Comparison of ENCODE assay signal across 16 cellular contexts in the genomic region with DNA sequence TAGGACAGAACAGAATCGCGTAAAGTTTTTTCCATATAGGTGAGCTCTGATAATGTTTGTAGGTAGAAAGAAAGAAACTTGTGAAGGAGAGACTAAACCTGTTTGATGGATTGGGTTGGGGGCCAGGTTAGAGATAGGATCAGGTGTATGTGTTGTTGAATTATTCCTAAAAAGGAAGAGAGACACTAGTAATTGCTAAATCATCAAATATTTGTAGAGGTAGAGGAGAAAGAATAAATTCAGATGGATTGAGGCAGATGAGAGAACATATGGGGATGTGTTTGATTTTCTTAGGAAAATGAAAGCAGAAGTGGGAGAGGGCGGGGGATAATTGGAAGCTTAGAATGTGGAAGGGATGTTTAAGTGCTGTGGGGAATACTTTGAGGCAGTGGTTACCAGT. TPM values are rescaled to one million over a fixed set of nuclear protein-coding genes. Genes with fewer than 3 reads are reported as not detected.
DNase-seq lines count a peak whose midpoint lies in the region; ATAC-seq, FAIRE-seq and TF ChIP-seq lines count a peak whose summit lies in the region.
"Had no signal": no experiment of that assay in that cellular context is flagged by ENCODE, and none has a peak within 500 bp of the region (broad histone marks: within the 10 kb centered on the region; RNA-seq: fewer than 3 reads in every experiment).

No MANE protein-coding gene starts in this region.

- H3K9me2 ChIP-seq in OCI-LY7 (ENCODE audit: insufficient read depth, low read length), result no peaks in the 10 kb centered on the region

- H2BK120ac ChIP-seq in IMR-90 (ENCODE audit: low read depth, low read length), result no peak overlapping the region

- in situ Hi-C loops in HepG2 (cut with HindIII; ENCODE audit: extremely low pct_ligation_motif_present, low pct_unique_long_range_greater_than_20kb), result no loop called here
- in situ Hi-C loops in IMR-90 (cut with MboI; ENCODE audit: low sequenced_read_pairs), result no loop called here
- in situ Hi-C loops in K562 (cut with MboI), result no loop called here

- TF ChIP-seq RAD21 in HepG2 (CRISPR knock-in tag; IDR thresholded peaks at IDR 0.05) (no peak), IMR-90 (IDR thresholded peaks at IDR 0.05; ENCODE audit: low read length) (no peak), K562 (CRISPR knock-in tag; conservative IDR thresholded peaks at IDR 0.05 in 1 of 2, IDR thresholded peaks at IDR 0.05 in 1 of 2) (no peak)

- no peak for TF ChIP-seq CTCF in HepG2 (CRISPR knock-in tag; IDR thresholded peaks at IDR 0.05)
- no peak for TF ChIP-seq CTCF in right lobe of liver (IDR thresholded peaks at IDR 0.05)
- no peak for TF ChIP-seq CTCF in IMR-90 (conservative IDR thresholded peaks at IDR 0.05; ENCODE audit: low read depth, low read length)
- TF ChIP-seq CTCF in OCI-LY7 (conservative IDR thresholded peaks at IDR 0.05; ENCODE audit: low read length), result no peak
- no peak for TF ChIP-seq CTCF in K562 (IDR thresholded peaks at IDR 0.05 in 2 of 3, conservative IDR thresholded peaks at IDR 0.05 in 1 of 3; ENCODE audit: insufficient read depth in 2 of 3, low read depth in 1 of 3, low read length in 3 of 3)

- no peak for TF ChIP-seq EP300 in HepG2 (IDR thresholded peaks at IDR 0.05; ENCODE audit: low read depth in 2 of 2, low read length in 2 of 2)
- TF ChIP-seq EP300 in HepG2 (CRISPR knock-in tag; IDR thresholded peaks at IDR 0.05; ENCODE audit: borderline replicate concordance), result no peak
- no peak for TF ChIP-seq EP300 in K562 (IDR thresholded peaks at IDR 0.05; ENCODE audit: low read length)

- no peak overlapping the region for H4K91ac ChIP-seq in IMR-90 (ENCODE audit: insufficient read depth, low read depth, low read length)

- H3K56ac ChIP-seq in IMR-90 (ENCODE audit: extremely low read depth, insufficient read depth, low read length), result no peak overlapping the region

- DNase-seq in HepG2 (ENCODE audit: low spot score) (no peak), right lobe of liver (no peak), IMR-90 (no peak), OCI-LY7 (ENCODE audit: low spot score) (no peak), K562 (ENCODE audit: extremely low read depth in 1 of 4, low spot score in 3 of 4) (no peak), NCI-H526 treated with DMSO at 0.1 percent for 48 hours (lab: John Stamatoyannopoulos, UW) (no peak), A172 (ENCODE audit: low spot score) (no peak)
- no peak for DNase-seq in activated CD8-positive, alpha-beta memory T cell treated with anti-CD3 and anti-CD28 coated beads, Interleukin-2, amount 50 U/mL, for 4 hours
- DNase-seq: 8988T; Calu3; CD4-positive, alpha-beta T cell; DMS 273 treated with DMSO at 0.1 percent for 48 hours; DMS79; HCEC 1CT; HFFc6 had no signal

- H2BK20ac ChIP-seq in IMR-90 (ENCODE audit: low read depth, low read length), result no peak overlapping the region

- H3K9me3 ChIP-seq in HepG2 (ENCODE audit: low read length), result no peaks in the 10 kb centered on the region
- no peaks in the 10 kb centered on the region for H3K9me3 ChIP-seq in right lobe of liver
- H3K9me3 ChIP-seq in IMR-90 (ENCODE audit: control insufficient read depth, insufficient read depth, low read length), result no peaks in the 10 kb centered on the region
- H3K9me3 ChIP-seq in OCI-LY7 (ENCODE audit: low read length), result no peaks in the 10 kb centered on the region
- H3K9me3 ChIP-seq in K562 (replicated peaks; ENCODE audit: control insufficient read depth, insufficient read depth, low read depth, low read length), result no peaks in the 10 kb centered on the region

- no peak overlapping the region for H3K23ac ChIP-seq in IMR-90 (ENCODE audit: low read depth, low read length)

- H3K79me1 ChIP-seq in IMR-90 (ENCODE audit: low read depth in 1 of 2, low read length in 2 of 2), result peaks cover 30 to 51% of the 10 kb centered on the region in 2 experiments

- H3K27me3 ChIP-seq in HepG2 (ENCODE audit: control insufficient read depth in 1 of 2, insufficient read depth in 2 of 2, low read length in 2 of 2) (no peaks in the 10 kb centered on the region), right lobe of liver (no peaks in the 10 kb centered on the region), IMR-90 (ENCODE audit: control insufficient read depth, insufficient read depth, low read length) (no peaks in the 10 kb centered on the region), K562 (ENCODE audit: control insufficient read depth in 2 of 2, insufficient read depth in 2 of 2, low read length in 2 of 2) (no peaks in the 10 kb centered on the region)

- H4K8ac ChIP-seq in IMR-90 (ENCODE audit: low read depth in 2 of 2, low read length in 2 of 2), result no peak overlapping the region

- H2BK15ac ChIP-seq in IMR-90 (ENCODE audit: low read depth, low read length), result no peak overlapping the region

- TF ChIP-seq POLR2A in HepG2 (IDR thresholded peaks at IDR 0.05; ENCODE audit: insufficient read depth in 1 of 2, low read depth in 2 of 2, low read length in 2 of 2), result no peak
- TF ChIP-seq POLR2A in right lobe of liver (IDR thresholded peaks at IDR 0.05), result no peak
- TF ChIP-seq POLR2A in IMR-90 (IDR thresholded peaks at IDR 0.05; ENCODE audit: low read depth, low read length), result no peak
- TF ChIP-seq POLR2A in K562 (conservative IDR thresholded peaks at IDR 0.05), result no peak

- POLR2A ChIA-PET in HepG2 (lab: Yijun Ruan, JAX), result no interaction called here
- POLR2A ChIA-PET in IMR-90 (lab: Charles Lee; ENCODE audit: unreplicated experiment), result no interaction called here
- POLR2A ChIA-PET in OCI-LY7 (lab: Charles Lee), result interaction anchor here (0.7 to 1.5 kb wide), 6 partner anchors 8 to 84 kb away, joined by 3 to 6 read pairs (median 4); a partner anchor contains a TSS
- POLR2A ChIA-PET in K562 (lab: Yijun Ruan, JAX), result interaction anchor here (1.1 to 2.3 kb wide), 4 partner anchors 8 to 24 kb away, joined by 3 to 8 read pairs (median 6); a partner anchor contains a TSS

- H2AFZ ChIP-seq in HepG2 (ENCODE audit: low read length) (no peak overlapping the region), IMR-90 (replicated peaks; ENCODE audit: low read length, poor library complexity) (no peak overlapping the region), OCI-LY7 (ENCODE audit: low read length) (no peak overlapping the region), K562 (ENCODE audit: low read depth, low read length) (no peak overlapping the region)

- CTCF ChIA-PET in HepG2 (lab: Yijun Ruan, JAX; ENCODE audit: low intra/inter-chr PET ratio, low total read pairs), result no interaction called here
- CTCF ChIA-PET in IMR-90 (lab: Yijun Ruan, JAX), result interaction anchor here (1.2 kb wide), 1 partner anchor 8 kb away, joined by 3 read pairs; a partner anchor contains a TSS
- CTCF ChIA-PET in OCI-LY7 (lab: Charles Lee; ENCODE audit: unreplicated experiment), result no interaction called here
- CTCF ChIA-PET in K562 (lab: Yijun Ruan, JAX; ENCODE audit: low intra/inter-chr PET ratio), result no interaction called here

- WGBS in HepG2 (ENCODE audit: low lambda C conversion rate), result 97% methylated on average over 3 of the region's 3 CpGs
- 100% methylated on average over 3 of the region's 3 CpGs for WGBS in right lobe of liver (ENCODE audit: insufficient coverage, low coverage, low lambda C conversion rate, missing lambda C conversion rate)
- WGBS in IMR-90 (ENCODE audit: extremely low coverage in 2 of 2, insufficient read length in 1 of 2), 2 experiments, result 100% methylated on average over 1 of the region's 3 CpGs; no CpG with 5 or more reads in 1 of the 2 experiments
- 98% methylated on average over 3 of the region's 3 CpGs for WGBS in K562 (ENCODE audit: insufficient coverage, low coverage, missing lambda C conversion rate)

- intact Hi-C loops in HepG2 (cut with micrococcal nuclease; ENCODE audit: unreplicated experiment), result no loop called here
- intact Hi-C loops in right lobe of liver (cut with DNase I), result no loop called here
- intact Hi-C loops in IMR-90 (cut with micrococcal nuclease), result loop anchor here (10.0 kb wide), 1 partner anchor 117 kb away; no protein-coding TSS in a partner anchor
- intact Hi-C loops in OCI-LY7 (cut with micrococcal nuclease; ENCODE audit: unreplicated experiment), result no loop called here
- intact Hi-C loops in K562 (cut with micrococcal nuclease), result loop anchor here (5.0 to 10.0 kb wide), 4 partner anchors 69 to 267 kb away; no protein-coding TSS in a partner anchor

- H4K5ac ChIP-seq in IMR-90 (ENCODE audit: low read depth, low read length), result no peak overlapping the region

- no peak overlapping the region for H2AK5ac ChIP-seq in IMR-90 (ENCODE audit: low read depth, low read length)

- H3K9me1 ChIP-seq in IMR-90 (ENCODE audit: insufficient read depth, low read length), result no peaks in the 10 kb centered on the region
- no peaks in the 10 kb centered on the region for H3K9me1 ChIP-seq in K562 (ENCODE audit: control insufficient read depth, insufficient read depth, low read length)

- no peak for FAIRE-seq in HepG2 (lab: Jason Lieb, UNC)
- no peak for FAIRE-seq in K562 (lab: Jason Lieb, UNC)
- FAIRE-seq: H1 had no signal

- H3K4me2 ChIP-seq in HepG2 (ENCODE audit: low read depth, low read length) (no peak overlapping the region), IMR-90 (ENCODE audit: low read depth, low read length) (no peak overlapping the region), OCI-LY7 (ENCODE audit: low read length) (peak overlapping the region; percentile 25; the same call in 1 of the 2 replicates), K562 (ENCODE audit: insufficient read depth, low read length) (no peak overlapping the region)

- dilution Hi-C loops in IMR-90 (cut with HindIII; ENCODE audit: low sequenced_read_pairs, unreplicated experiment), result no loop called here

- no peak overlapping the region for H2AK9ac ChIP-seq in IMR-90 (replicated peaks; ENCODE audit: low read depth, low read length, poor library complexity)

- H3K4me3 ChIP-seq in HepG2 (replicated peaks in 1 of 3; ENCODE audit: insufficient read depth in 1 of 3, low read depth in 2 of 3, low read length in 3 of 3), result no peak overlapping the region
- H3K4me3 ChIP-seq in right lobe of liver, result no peak overlapping the region
- H3K4me3 ChIP-seq in IMR-90 (ENCODE audit: insufficient read depth, low read depth, low read length), result no peak overlapping the region
- H3K4me3 ChIP-seq in OCI-LY7 (ENCODE audit: low read depth, low read length, poor library complexity, severe bottlenecking), result no peak overlapping the region
- no peak overlapping the region for H3K4me3 ChIP-seq in K562

- no peak overlapping the region for H2BK5ac ChIP-seq in IMR-90 (ENCODE audit: low read depth, low read length, poor library complexity, severe bottlenecking)

- H3K14ac ChIP-seq in IMR-90 (replicated peaks; ENCODE audit: low read depth, low read length), result no peak overlapping the region

- H3K4me1 ChIP-seq in HepG2 (ENCODE audit: insufficient read depth, low read length) (peaks cover 5% of the 10 kb centered on the region; the same call in 1 of the 2 replicates), right lobe of liver (no peaks in the 10 kb centered on the region), IMR-90 (ENCODE audit: control insufficient read depth, insufficient read depth, low read length) (no peaks in the 10 kb centered on the region), OCI-LY7 (ENCODE audit: insufficient read depth, low read length, poor library complexity, severe bottlenecking) (peaks cover 50% of the 10 kb centered on the region), K562 (replicated peaks in 1 of 2; ENCODE audit: control insufficient read depth in 2 of 2, insufficient read depth in 2 of 2, low read length in 2 of 2) (peaks cover 0 to 3% of the 10 kb centered on the region in 2 experiments; a peak in 2 of 5 replicates)

- peaks cover 7 to 21% of the 10 kb centered on the region in 2 experiments for H3K36me3 ChIP-seq in HepG2 (replicated peaks in 1 of 2; ENCODE audit: control insufficient read depth in 1 of 2, insufficient read depth in 2 of 2, low read length in 2 of 2)
- H3K36me3 ChIP-seq in right lobe of liver, result no peaks in the 10 kb centered on the region
- H3K36me3 ChIP-seq in IMR-90 (ENCODE audit: control insufficient read depth, insufficient read depth, low read length), result peaks cover 4% of the 10 kb centered on the region; the same call in 1 of the 2 replicates
- H3K36me3 ChIP-seq in OCI-LY7 (ENCODE audit: insufficient read depth, low read length), result peaks cover 89% of the 10 kb centered on the region
- peaks cover 79% of the 10 kb centered on the region for H3K36me3 ChIP-seq in K562 (ENCODE audit: control insufficient read depth, insufficient read depth, low read length)

- no peak overlapping the region for H3K27ac ChIP-seq in HepG2 (ENCODE audit: extremely low read length, insufficient read depth, low read length)
- H3K27ac ChIP-seq in right lobe of liver, result no peak overlapping the region
- no peak overlapping the region for H3K27ac ChIP-seq in IMR-90 (ENCODE audit: insufficient read depth, low read length)
- H3K27ac ChIP-seq in OCI-LY7 (ENCODE audit: low read depth, low read length, poor library complexity, severe bottlenecking), result no peak overlapping the region
- H3K27ac ChIP-seq in K562 (ENCODE audit: extremely low read depth, low read depth, low read length), result no peak overlapping the region

- H3K9ac ChIP-seq in HepG2 (ENCODE audit: insufficient read depth, low read depth, low read length) (no peak overlapping the region), IMR-90 (ENCODE audit: low read depth, low read length) (no peak overlapping the region), K562 (ENCODE audit: insufficient read depth in 1 of 2, low read depth in 2 of 2, low read length in 2 of 2) (no peak overlapping the region)

- no peak for ATAC-seq in HepG2
- ATAC-seq in right lobe of liver, result no peak
- no peak for ATAC-seq in IMR-90 (ENCODE audit: low read depth)
- no peak for ATAC-seq in K562

- H3K79me2 ChIP-seq in HepG2 (ENCODE audit: insufficient read depth, low read length), result peaks cover 29% of the 10 kb centered on the region
- peaks cover 96% of the 10 kb centered on the region for H3K79me2 ChIP-seq in OCI-LY7 (ENCODE audit: insufficient read depth, low read depth, low read length)
- peaks cover 87% of the 10 kb centered on the region for H3K79me2 ChIP-seq in K562 (ENCODE audit: control insufficient read depth, insufficient read depth, low read length)

- H4K20me1 ChIP-seq in HepG2 (ENCODE audit: insufficient read depth, low read length) (no peaks in the 10 kb centered on the region), IMR-90 (ENCODE audit: insufficient read depth, low read length) (peaks cover 6% of the 10 kb centered on the region), OCI-LY7 (ENCODE audit: insufficient read depth, low read length) (peaks cover 21% of the 10 kb centered on the region; the same call in 1 of the 2 replicates), K562 (replicated peaks; ENCODE audit: control insufficient read depth, insufficient read depth, low read length) (peaks cover 6% of the 10 kb centered on the region; the same call in 1 of the 2 replicates)

- H3K4ac ChIP-seq in IMR-90 (ENCODE audit: low read depth, low read length), result no peak overlapping the region

- BruUV-seq in HepG2 (replicated peaks; lab: Mats Ljungman, UMichigan), result no TSS peak
- BruUV-seq in IMR-90 (replicated peaks; lab: Mats Ljungman, UMichigan), result no TSS peak
- TSS peak; percentile 3 for BruUV-seq in OCI-LY7 (replicated peaks; lab: Mats Ljungman, UMichigan)
- no TSS peak for BruUV-seq in K562 (replicated peaks; lab: Mats Ljungman, UMichigan)

- no peak overlapping the region for H3K18ac ChIP-seq in IMR-90 (ENCODE audit: low read depth, low read length)

RNA-seq across cellular contexts. Expression of a gene that starts 7.7 kb away (rescaled TPM):
- total RNA-seq in HepG2 (2016; rRNA removed; fragmentation: Illumina TruSeq; extraction: Trizol) (13.6 and 15.9 TPM in 2 replicates), right lobe of liver (10 to 100 TPM in 1 of 6 experiments, 1 to 10 TPM in 5; 5.9 to 10.0 (median 7.2) TPM), IMR-90 (2012; rRNA removed) (21.4 and 28.7 TPM in 2 replicates), OCI-LY7 (2022) (76.4 and 101 TPM in 2 replicates), K562 (2014; rRNA removed) (38.4 and 41.9 TPM in 2 replicates), K562 (2014; rRNA removed; fragmentation: Illumina TruSeq; extraction: Trizol) (62.7 and 71.3 TPM in 2 replicates), K562 (2015; rRNA removed; fragmentation: Illumina TruSeq; extraction: Trizol) (41.8 and 45.7 TPM in 2 replicates), K562 (2021) (48.0 and 48.8 TPM in 2 replicates)
- 41.0 and 45.3 TPM in 2 replicates for total RNA-seq in HepG2 (2016; cell fraction: cytosol; rRNA removed; fragmentation: Illumina TruSeq; extraction: Trizol; ENCODE audit: low read depth)
- total RNA-seq in HepG2 (2016; cell fraction: insoluble cytoplasmic fraction; rRNA removed; fragmentation: Illumina TruSeq; extraction: Trizol), result 12.7 and 14.9 TPM in 2 replicates
- 16.7 and 18.8 TPM in 2 replicates for total RNA-seq in HepG2 (2016; cell fraction: membrane; rRNA removed; fragmentation: Illumina TruSeq; extraction: Trizol)
- total RNA-seq in HepG2 (2016; cell fraction: nucleus; rRNA removed; fragmentation: Illumina TruSeq; extraction: Trizol), result 19.4 and 21.0 TPM in 2 replicates
- polyA plus RNA-seq in HepG2 (2011; rRNA removed) (11.3 and 19.3 TPM in 2 replicates), IMR-90 (2012; rRNA removed) (13.2 and 13.6 TPM in 2 replicates), K562 (2011; rRNA removed) (56.9 and 90.6 TPM in 2 replicates), K562 (2014; fragmentation: Illumina TruSeq; extraction: Trizol) (52.6 and 68.9 TPM in 2 replicates), K562 (2014; fragmentation: Nextera tagmentation; extraction: Ambion mirVana) (10 to 100 TPM; 46.7 to 63.9 TPM), K562 (2014; rRNA removed) (34.1 and 36.1 TPM in 2 replicates)
- 10.0 and 12.0 TPM in 2 replicates for polyA plus RNA-seq in HepG2 (2011; cell fraction: cytosol; rRNA removed)
- 7.8 and 10.0 TPM in 2 replicates for polyA plus RNA-seq in HepG2 (2011; cell fraction: nucleus; rRNA removed)
- 11.7 and 13.3 TPM in 2 replicates for polyA plus RNA-seq in HepG2 (2012)
- 2.0 and 2.1 TPM in 2 replicates for polyA plus RNA-seq in HepG2 (2016; cell fraction: cytosol; fragmentation: Illumina TruSeq; extraction: Trizol; ENCODE audit: low read depth)
- polyA plus RNA-seq in HepG2 (2016; cell fraction: insoluble cytoplasmic fraction; fragmentation: Illumina TruSeq; extraction: Trizol; ENCODE audit: low read depth), result 14.4 and 18.0 TPM in 2 replicates
- polyA plus RNA-seq in HepG2 (2016; cell fraction: membrane; fragmentation: Illumina TruSeq; extraction: Trizol; ENCODE audit: low read depth), result 4.1 and 4.7 TPM in 2 replicates
- 9.4 and 12.5 TPM in 2 replicates for polyA plus RNA-seq in HepG2 (2016; cell fraction: nucleus; fragmentation: Illumina TruSeq; extraction: Trizol; ENCODE audit: insufficient read depth, low read depth)
- polyA minus RNA-seq in HepG2 (2011; rRNA and poly(A)+ RNA removed; ENCODE audit: low replicate concordance), result 26.5 and 26.9 TPM in 2 replicates
- polyA minus RNA-seq in HepG2 (2011; cell fraction: cytosol; rRNA and poly(A)+ RNA removed), result 14.2 and 21.8 TPM in 2 replicates
- 39.1 and 44.0 TPM in 2 replicates for polyA minus RNA-seq in HepG2 (2011; cell fraction: nucleus; rRNA and poly(A)+ RNA removed)
- polyA plus RNA-seq in IMR-90 (2012; cell fraction: cytosol; rRNA removed), result 7.7 and 17.7 TPM in 2 replicates
- polyA plus RNA-seq in IMR-90 (2012; cell fraction: nucleus; rRNA removed; ENCODE audit: low replicate concordance), result 4.6 and 18.3 TPM in 2 replicates
- 108 and 110 TPM in 2 replicates for total RNA-seq in OCI-LY7 (2014; rRNA removed; shearing (Covaris generic))
- total RNA-seq in K562 (2011; cell fraction: chromatin; rRNA removed; ENCODE audit: low replicate concordance), result 44.6 and 234 TPM in 2 replicates
- total RNA-seq in K562 (2011; cell fraction: nucleolus; rRNA removed), result 17.3 and 22.4 TPM in 2 replicates
- total RNA-seq in K562 (2011; cell fraction: nucleoplasm; rRNA removed), result 50.5 and 58.9 TPM in 2 replicates
- polyA plus RNA-seq in K562 (2011; cell fraction: cytosol; rRNA removed), result 35.0 and 54.6 TPM in 2 replicates
- polyA plus RNA-seq in K562 (2011; cell fraction: nucleus; rRNA removed), result 41.3 and 55.1 TPM in 2 replicates
- polyA plus RNA-seq in K562 (2012), result 35.9 and 44.3 TPM in 2 replicates
- polyA minus RNA-seq in K562 (2011; rRNA and poly(A)+ RNA removed), result 78.5 and 120 TPM in 2 replicates
- 35.8 and 43.2 TPM in 2 replicates for polyA minus RNA-seq in K562 (2011; cell fraction: cytosol; rRNA and poly(A)+ RNA removed)
- polyA minus RNA-seq in K562 (2011; cell fraction: nucleus; rRNA and poly(A)+ RNA removed), result 40.1 and 81.5 TPM in 2 replicates
- total RNA-seq in A172 (2014; rRNA removed; shearing (Covaris generic)), result 9.4 and 10.3 TPM in 2 replicates

Comparison
In these comparisons a context has a peak if more than half of its experiments do, and no peak if none do; other contexts are left out.
1. POLR2A ChIA-PET loops: an anchor here in OCI-LY7 (0.7 to 1.5 kb wide) and K562 (1.1 to 2.3 kb wide); none called in HepG2 and IMR-90.
2. intact Hi-C loops: an anchor here in IMR-90 (10.0 kb wide) and K562 (5.0 to 10.0 kb wide); none called in HepG2, right lobe of liver and OCI-LY7.